ENCODE assay signal across 1 cellular context in genomic region chr11:77503006-77503405, GRCh38.
TF ChIP-seq lines count a peak whose summit lies in the region.

No MANE protein-coding gene starts in this region.

TF ChIP-seq in K562, 482 proteins besides CTCF, POLR2A, EP300 and RAD21 (continued from another document):
- TF ChIP-seq, protein P1, sequence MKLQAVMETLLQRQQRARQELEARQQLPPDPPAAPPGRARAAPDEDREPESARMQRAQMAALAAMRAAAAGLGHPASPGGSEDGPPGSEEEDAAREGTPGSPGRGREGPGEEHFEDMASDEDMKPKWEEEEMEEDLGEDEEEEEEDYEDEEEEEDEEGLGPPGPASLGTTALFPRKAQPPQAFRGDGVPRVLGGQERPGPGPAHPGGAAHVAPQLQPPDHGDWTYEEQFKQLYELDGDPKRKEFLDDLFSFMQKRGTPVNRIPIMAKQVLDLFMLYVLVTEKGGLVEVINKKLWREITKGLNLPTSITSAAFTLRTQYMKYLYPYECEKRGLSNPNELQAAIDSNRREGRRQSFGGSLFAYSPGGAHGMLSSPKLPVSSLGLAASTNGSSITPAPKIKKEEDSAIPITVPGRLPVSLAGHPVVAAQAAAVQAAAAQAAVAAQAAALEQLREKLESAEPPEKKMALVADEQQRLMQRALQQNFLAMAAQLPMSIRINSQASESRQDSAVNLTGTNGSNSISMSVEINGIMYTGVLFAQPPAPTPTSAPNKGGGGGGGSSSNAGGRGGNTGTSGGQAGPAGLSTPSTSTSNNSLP (IDR thresholded peaks at IDR 0.05; ENCODE audit: borderline replicate concordance, low read depth, low read length) = no peak
- TF ChIP-seq GATA2 (CRISPR knock-in tag; IDR thresholded peaks at IDR 0.05) = peak; percentile 35; the same call in 1 of the 2 replicates
- no peak for TF ChIP-seq PHF21A (IDR thresholded peaks at IDR 0.05; ENCODE audit: borderline replicate concordance, low read depth)
- no peak for TF ChIP-seq SMARCB1 (IDR thresholded peaks at IDR 0.05; ENCODE audit: insufficient read length, low read depth)
- TF ChIP-seq, protein P2, sequence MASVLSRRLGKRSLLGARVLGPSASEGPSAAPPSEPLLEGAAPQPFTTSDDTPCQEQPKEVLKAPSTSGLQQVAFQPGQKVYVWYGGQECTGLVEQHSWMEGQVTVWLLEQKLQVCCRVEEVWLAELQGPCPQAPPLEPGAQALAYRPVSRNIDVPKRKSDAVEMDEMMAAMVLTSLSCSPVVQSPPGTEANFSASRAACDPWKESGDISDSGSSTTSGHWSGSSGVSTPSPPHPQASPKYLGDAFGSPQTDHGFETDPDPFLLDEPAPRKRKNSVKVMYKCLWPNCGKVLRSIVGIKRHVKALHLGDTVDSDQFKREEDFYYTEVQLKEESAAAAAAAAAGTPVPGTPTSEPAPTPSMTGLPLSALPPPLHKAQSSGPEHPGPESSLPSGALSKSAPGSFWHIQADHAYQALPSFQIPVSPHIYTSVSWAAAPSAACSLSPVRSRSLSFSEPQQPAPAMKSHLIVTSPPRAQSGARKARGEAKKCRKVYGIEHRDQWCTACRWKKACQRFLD (CRISPR knock-in tag; IDR thresholded peaks at IDR 0.05) = peak; percentile 31; the same call in 1 of the 2 replicates
- no peak for TF ChIP-seq CEBPZ (IDR thresholded peaks at IDR 0.05; ENCODE audit: borderline replicate concordance, low read depth, low read length)
- TF ChIP-seq SMAD4 (CRISPR knock-in tag; conservative IDR thresholded peaks at IDR 0.05) = 0 out of 2 replicates have a peak, but pooled peaks have one; percentile 22
- TF ChIP-seq NCOR1 (IDR thresholded peaks at IDR 0.05) = peak; percentile 12; the same call in 1 of the 2 replicates
- no peak for TF ChIP-seq CBX5 (IDR thresholded peaks at IDR 0.05; ENCODE audit: borderline replicate concordance, low read depth)
- TF ChIP-seq, protein P3, sequence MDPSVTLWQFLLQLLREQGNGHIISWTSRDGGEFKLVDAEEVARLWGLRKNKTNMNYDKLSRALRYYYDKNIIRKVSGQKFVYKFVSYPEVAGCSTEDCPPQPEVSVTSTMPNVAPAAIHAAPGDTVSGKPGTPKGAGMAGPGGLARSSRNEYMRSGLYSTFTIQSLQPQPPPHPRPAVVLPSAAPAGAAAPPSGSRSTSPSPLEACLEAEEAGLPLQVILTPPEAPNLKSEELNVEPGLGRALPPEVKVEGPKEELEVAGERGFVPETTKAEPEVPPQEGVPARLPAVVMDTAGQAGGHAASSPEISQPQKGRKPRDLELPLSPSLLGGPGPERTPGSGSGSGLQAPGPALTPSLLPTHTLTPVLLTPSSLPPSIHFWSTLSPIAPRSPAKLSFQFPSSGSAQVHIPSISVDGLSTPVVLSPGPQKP (CRISPR knock-in tag; IDR thresholded peaks at IDR 0.05) = no peak
- TF ChIP-seq TCF3 (CRISPR knock-in tag; IDR thresholded peaks at IDR 0.05) = peak; percentile 35; the same call in 1 of the 2 replicates
- TF ChIP-seq SPI1 (IDR thresholded peaks at IDR 0.05; ENCODE audit: borderline replicate concordance, low read depth, low read length) = no peak
- peak; percentile 58; the same call in 1 of the 2 replicates for TF ChIP-seq ZNF589 (CRISPR knock-in tag; IDR thresholded peaks at IDR 0.05; ENCODE audit: low read depth)
- TF ChIP-seq HDAC2 (IDR thresholded peaks at IDR 0.05) = no peak
- TF ChIP-seq ZFP30 (CRISPR knock-in tag; IDR thresholded peaks at IDR 0.05; ENCODE audit: borderline replicate concordance) = no peak
- TF ChIP-seq ZNF76 (CRISPR knock-in tag; IDR thresholded peaks at IDR 0.05; ENCODE audit: borderline replicate concordance) = no peak
- TF ChIP-seq CREB1 (IDR thresholded peaks at IDR 0.05) = no peak
- no peak for TF ChIP-seq CREB1 (CRISPR knock-in tag; IDR thresholded peaks at IDR 0.05)
- TF ChIP-seq CTCFL (IDR thresholded peaks at IDR 0.05; ENCODE audit: borderline replicate concordance, insufficient read depth, low read depth, low read length, poor library complexity, severe bottlenecking) = no peak
- TF ChIP-seq NFIX (CRISPR knock-in tag; IDR thresholded peaks at IDR 0.05; ENCODE audit: low read depth) = no peak
- peak; percentile 71 for TF ChIP-seq CBFA2T2 (conservative IDR thresholded peaks at IDR 0.05)
- TF ChIP-seq KDM1A (IDR thresholded peaks at IDR 0.05) = peak; percentile 71 to 78; a peak in 3 of 4 replicates
- TF ChIP-seq, protein P4, sequence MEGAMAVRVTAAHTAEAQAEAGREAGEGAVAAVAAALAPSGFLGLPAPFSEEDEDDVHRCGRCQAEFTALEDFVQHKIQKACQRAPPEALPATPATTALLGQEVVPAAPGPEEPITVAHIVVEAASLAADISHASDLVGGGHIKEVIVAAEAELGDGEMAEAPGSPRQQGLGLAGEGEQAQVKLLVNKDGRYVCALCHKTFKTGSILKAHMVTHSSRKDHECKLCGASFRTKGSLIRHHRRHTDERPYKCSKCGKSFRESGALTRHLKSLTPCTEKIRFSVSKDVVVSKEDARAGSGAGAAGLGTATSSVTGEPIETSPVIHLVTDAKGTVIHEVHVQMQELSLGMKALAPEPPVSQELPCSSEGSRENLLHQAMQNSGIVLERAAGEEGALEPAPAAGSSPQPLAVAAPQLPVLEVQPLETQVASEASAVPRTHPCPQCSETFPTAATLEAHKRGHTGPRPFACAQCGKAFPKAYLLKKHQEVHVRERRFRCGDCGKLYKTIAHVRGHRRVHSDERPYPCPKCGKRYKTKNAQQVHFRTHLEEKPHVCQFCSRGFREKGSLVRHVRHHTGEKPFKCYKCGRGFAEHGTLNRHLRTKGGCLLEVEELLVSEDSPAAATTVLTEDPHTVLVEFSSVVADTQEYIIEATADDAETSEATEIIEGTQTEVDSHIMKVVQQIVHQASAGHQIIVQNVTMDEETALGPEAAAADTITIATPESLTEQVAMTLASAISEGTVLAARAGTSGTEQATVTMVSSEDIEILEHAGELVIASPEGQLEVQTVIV (CRISPR knock-in tag; IDR thresholded peaks at IDR 0.05; ENCODE audit: borderline replicate concordance) = no peak
